1 cellular context compared by ENCODE assay signal in genomic region chr11:131877246-131877645, GRCh38.
TF ChIP-seq lines count a peak whose summit lies in the region.

No MANE protein-coding gene starts in this region.

TF ChIP-seq in GM23338, 12 proteins besides CTCF, POLR2A, EP300 and RAD21:
- 0 out of 2 replicates have a peak, but pooled peaks have one; percentile 4 for TF ChIP-seq ZNF462 (CRISPR knock-in tag; IDR thresholded peaks at IDR 0.05)
- TF ChIP-seq, protein P1, sequence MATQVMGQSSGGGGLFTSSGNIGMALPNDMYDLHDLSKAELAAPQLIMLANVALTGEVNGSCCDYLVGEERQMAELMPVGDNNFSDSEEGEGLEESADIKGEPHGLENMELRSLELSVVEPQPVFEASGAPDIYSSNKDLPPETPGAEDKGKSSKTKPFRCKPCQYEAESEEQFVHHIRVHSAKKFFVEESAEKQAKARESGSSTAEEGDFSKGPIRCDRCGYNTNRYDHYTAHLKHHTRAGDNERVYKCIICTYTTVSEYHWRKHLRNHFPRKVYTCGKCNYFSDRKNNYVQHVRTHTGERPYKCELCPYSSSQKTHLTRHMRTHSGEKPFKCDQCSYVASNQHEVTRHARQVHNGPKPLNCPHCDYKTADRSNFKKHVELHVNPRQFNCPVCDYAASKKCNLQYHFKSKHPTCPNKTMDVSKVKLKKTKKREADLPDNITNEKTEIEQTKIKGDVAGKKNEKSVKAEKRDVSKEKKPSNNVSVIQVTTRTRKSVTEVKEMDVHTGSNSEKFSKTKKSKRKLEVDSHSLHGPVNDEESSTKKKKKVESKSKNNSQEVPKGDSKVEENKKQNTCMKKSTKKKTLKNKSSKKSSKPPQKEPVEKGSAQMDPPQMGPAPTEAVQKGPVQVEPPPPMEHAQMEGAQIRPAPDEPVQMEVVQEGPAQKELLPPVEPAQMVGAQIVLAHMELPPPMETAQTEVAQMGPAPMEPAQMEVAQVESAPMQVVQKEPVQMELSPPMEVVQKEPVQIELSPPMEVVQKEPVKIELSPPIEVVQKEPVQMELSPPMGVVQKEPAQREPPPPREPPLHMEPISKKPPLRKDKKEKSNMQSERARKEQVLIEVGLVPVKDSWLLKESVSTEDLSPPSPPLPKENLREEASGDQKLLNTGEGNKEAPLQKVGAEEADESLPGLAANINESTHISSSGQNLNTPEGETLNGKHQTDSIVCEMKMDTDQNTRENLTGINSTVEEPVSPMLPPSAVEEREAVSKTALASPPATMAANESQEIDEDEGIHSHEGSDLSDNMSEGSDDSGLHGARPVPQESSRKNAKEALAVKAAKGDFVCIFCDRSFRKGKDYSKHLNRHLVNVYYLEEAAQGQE (IDR thresholded peaks at IDR 0.05; ENCODE audit: unreplicated experiment), result no peak
TF ChIP-seq in GM23338: peak in this region for 1.
